ENCODE assay signal across 34 cellular contexts in the genomic region with DNA sequence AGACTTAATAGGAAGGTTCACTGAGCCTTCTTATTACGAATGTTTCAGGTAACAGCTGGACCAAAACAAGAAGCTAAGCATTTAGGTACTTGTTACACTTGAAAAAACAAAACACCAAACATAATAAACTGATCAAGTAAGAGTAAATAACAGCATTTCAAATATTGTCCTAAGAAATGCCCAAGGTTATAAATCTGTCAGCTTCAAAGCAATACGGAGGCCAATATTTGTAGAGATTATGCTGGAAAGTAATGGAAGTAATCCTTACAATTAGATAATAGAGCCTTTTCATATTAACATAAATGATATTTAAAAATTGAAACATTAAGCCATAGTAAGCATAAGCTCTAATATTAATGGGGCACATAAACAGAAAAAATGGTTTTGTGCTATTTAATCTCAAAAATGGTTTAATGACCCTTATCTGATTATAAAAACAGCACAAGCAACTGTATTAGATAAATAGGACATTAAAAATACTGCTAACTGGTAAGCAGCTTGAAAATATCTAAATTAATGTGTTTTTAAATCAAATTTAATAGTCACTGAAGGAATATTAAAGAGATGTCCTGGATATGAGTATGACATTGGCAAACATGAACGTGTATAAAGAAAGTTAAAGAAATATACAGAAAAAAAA. TPM values are rescaled to one million over a fixed set of nuclear protein-coding genes. Genes with fewer than 3 reads are reported as not detected.
"Had no signal": no experiment of that assay in that cellular context is flagged by ENCODE, and none has a peak within 500 bp of the region (broad histone marks: within the 10 kb centered on the region; RNA-seq: fewer than 3 reads in every experiment).

No MANE protein-coding gene starts in this region.

- ATAC-seq: activated CD4-positive, alpha-beta T cell treated with anti-CD3 and anti-CD28 coated beads for 36 hours; activated CD8-positive, alpha-beta memory T cell treated with anti-CD3 and anti-CD28 coated beads, Interleukin-2, amount 10 ng/mL, durations not matched to agents 7 days and 5 days; activated CD8-positive, alpha-beta T cell treated with anti-CD3 and anti-CD28 coated beads, Interleukin-2, amount 10 ng/mL, durations not matched to agents 7 days and 5 days; activated naive CD8-positive, alpha-beta T cell treated with anti-CD3 and anti-CD28 coated beads, Interleukin-2, amount 50 U/mL, for 24 hours; body of pancreas; esophagus mucosa had no signal

- H3K4me3 ChIP-seq: adrenal gland, body of pancreas, cardiac muscle cell, colonic mucosa, dorsolateral prefrontal cortex had no signal

- H3K9me3 ChIP-seq: adrenal gland, body of pancreas, colonic mucosa had no signal

- DNase-seq: activated CD4-positive, alpha-beta memory T cell treated with anti-CD3 and anti-CD28 coated beads for 36 hours; activated CD4-positive, alpha-beta T cell treated with anti-CD3 and anti-CD28 coated beads for 36 hours; activated CD4-positive, alpha-beta T cell treated with anti-CD3 and anti-CD28 coated beads, Interleukin-2, amount 10 ng/mL, durations not matched to agents 24 days and 14 days; activated CD4-positive, CD25-positive, alpha-beta regulatory T cell; activated CD4-positive, CD25-positive, alpha-beta regulatory T cell treated with anti-CD3 and anti-CD28 coated beads, Interleukin-2, amount 50 U/mL, for 72 hours; activated CD8-positive, alpha-beta memory T cell treated with anti-CD3 and anti-CD28 coated beads, Interleukin-2, amount 10 ng/mL, durations not matched to agents 7 days and 5 days; activated CD8-positive, alpha-beta memory T cell treated with anti-CD3 and anti-CD28 coated beads, Interleukin-2, amount 50 U/mL, for 4 hours; activated CD8-positive, alpha-beta T cell treated with anti-CD3 and anti-CD28 coated beads, Interleukin-2, amount 10 ng/mL, durations not matched to agents 7 days and 5 days; activated effector memory CD4-positive, alpha-beta T cell treated with anti-CD3 and anti-CD28 coated beads, Interleukin-2, amount 50 U/mL, for 16 hours; activated naive CD4-positive, alpha-beta T cell treated with anti-CD3 and anti-CD28 coated beads for 36 hours; activated naive CD8-positive, alpha-beta T cell treated with anti-CD3 and anti-CD28 coated beads for 36 hours; activated naive CD8-positive, alpha-beta T cell treated with anti-CD3 and anti-CD28 coated beads, Interleukin-2, amount 50 U/mL, for 24 hours; activated T-cell treated with anti-CD3 and anti-CD28 coated beads, Interleukin-2, amount 50 U/mL, for 1 hour; activated T-cell treated with anti-CD3 and anti-CD28 coated beads, Interleukin-2, amount 50 U/mL, for 48 hours; adrenal gland; amygdala; aorta; body of pancreas; central memory CD4-positive, alpha-beta T cell; cerebellar nuclear complex; colonic mucosa; dorsolateral prefrontal cortex; effector memory CD4-positive, alpha-beta T cell; endodermal cell; foreskin fibroblast; head of caudate nucleus; T-helper 2 cell had no signal

- H3K27me3 ChIP-seq: adrenal gland, body of pancreas, cardiac muscle cell, colonic mucosa had no signal

- FAIRE-seq: frontal cortex had no signal

- H3K27ac ChIP-seq: adrenal gland, body of pancreas, cardiac muscle cell, colonic mucosa, dorsolateral prefrontal cortex had no signal

- H3K4me1 ChIP-seq: adrenal gland, colonic mucosa had no signal

- H3K36me3 ChIP-seq: adrenal gland, cardiac muscle cell, colonic mucosa had no signal

RNA-seq across cellular contexts. Expression of gene USH2A, which starts 43.0 kb away (rescaled TPM):
- total RNA-seq: activated CD4-positive, alpha-beta memory T cell treated with anti-CD3 and anti-CD28 coated beads for 36 hours; activated CD4-positive, alpha-beta T cell treated with anti-CD3 and anti-CD28 coated beads for 36 hours; activated CD4-positive, alpha-beta T cell treated with anti-CD3 and anti-CD28 coated beads, Interleukin-2, amount 10 ng/mL, durations not matched to agents 24 days and 14 days; activated CD8-positive, alpha-beta memory T cell treated with anti-CD3 and anti-CD28 coated beads for 36 hours; activated CD8-positive, alpha-beta memory T cell treated with anti-CD3 and anti-CD28 coated beads, Interleukin-2, amount 10 ng/mL, durations not matched to agents 7 days and 5 days; activated CD8-positive, alpha-beta T cell treated with anti-CD3 and anti-CD28 coated beads, Interleukin-2, amount 10 ng/mL, durations not matched to agents 7 days and 5 days; activated naive CD4-positive, alpha-beta T cell treated with anti-CD3 and anti-CD28 coated beads for 36 hours; activated naive CD8-positive, alpha-beta T cell treated with anti-CD3 and anti-CD28 coated beads for 36 hours; activated T-helper 1 cell treated with anti-CD3 and anti-CD28 coated beads, Interleukin-12 subunit alpha, Interleukin-12 subunit beta, Interleukin-2, Interleukin-4 antibody, amounts not matched to agents 30 ng/mL and 10 ng/mL and 1 ng/mL, durations not matched to agents 14 hours and 24 hours and 36 hours; activated T-helper 2 cell treated with anti-CD3 and anti-CD28 coated beads, Interferon-gamma antibody, Interleukin-2, Interleukin-4, amounts not matched to agents 10 μg/mL and 5 μg/mL and 100 μg/mL, durations not matched to agents 14 hours and 24 hours and 36 hours; aorta; epithelial cell of proximal tubule; esophagus mucosa had no signal
- polyA plus RNA-seq: cardiac muscle cell had no signal
